18 cellular contexts compared by ENCODE assay signal in genomic region chr15:90084876-90085423, GRCh38. TPM values are rescaled to one million over a fixed set of nuclear protein-coding genes. Genes with fewer than 3 reads are reported as not detected.
DNase-seq lines count a peak whose midpoint lies in the region; ATAC-seq, FAIRE-seq and TF ChIP-seq lines count a peak whose summit lies in the region.
"Had no signal": no experiment of that assay in that cellular context is flagged by ENCODE, and none has a peak within 500 bp of the region (broad histone marks: within the 10 kb centered on the region; RNA-seq: fewer than 3 reads in every experiment).

No MANE protein-coding gene starts in this region.

- H4K20me1 ChIP-seq in K562 (replicated peaks; ENCODE audit: control insufficient read depth, insufficient read depth, low read length), result 0 out of 2 replicates have a peak, but pooled peaks cover 5% of the 10 kb centered on the region

- ATAC-seq in left cardiac atrium (no peak), K562 (no peak), GM19455 (IDR thresholded peaks at IDR 0.05; ENCODE audit: unreplicated experiment) (no peak), HG03469 (IDR thresholded peaks at IDR 0.05; ENCODE audit: unreplicated experiment) (no peak), heart right ventricle (no peak)
- ATAC-seq: Right ventricle myocardium inferior had no signal

- POLR2A ChIA-PET in K562 (lab: Yijun Ruan, JAX), result interaction anchor here (0.7 to 1.5 kb wide), 2 partner anchors 8 to 16 kb away, joined by 3 to 6 read pairs; no protein-coding TSS in a partner anchor

- H3K4me3 ChIP-seq in left ventricle myocardium inferior (no peak overlapping the region), K562 (no peak overlapping the region), muscle layer of colon (ENCODE audit: low read depth in 1 of 2, low read length in 2 of 2) (no peak overlapping the region), heart right ventricle (no peak overlapping the region)

- CTCF ChIA-PET in K562 (lab: Yijun Ruan, JAX; ENCODE audit: low intra/inter-chr PET ratio), result interaction anchor here (2.9 kb wide), 1 partner anchor 186 kb away, joined by 19 read pairs; no protein-coding TSS in a partner anchor

- no peaks in the 10 kb centered on the region for H3K79me2 ChIP-seq in K562 (ENCODE audit: control insufficient read depth, insufficient read depth, low read length)

- DNase-seq in left ventricle myocardium inferior (no peak), left cardiac atrium (no peak), K562 (ENCODE audit: extremely low read depth in 1 of 4, low spot score in 3 of 4) (no peak), heart right ventricle (no peak)
- DNase-seq: Calu3, DMS79, KG1, NCI-H1092 treated with DMSO at 0.1 percent for 48 hours, NCI-H187, NCI-H748 treated with DMSO at 0.1 percent for 48 hours had no signal

- H3K9me1 ChIP-seq in K562 (ENCODE audit: control insufficient read depth, insufficient read depth, low read length), result no peaks in the 10 kb centered on the region

- peak overlapping the region; percentile 38 for H3K27ac ChIP-seq in left ventricle myocardium inferior (replicated peaks)
- H3K27ac ChIP-seq in K562 (ENCODE audit: extremely low read depth, low read depth, low read length), result no peak overlapping the region
- peak overlapping the region; percentile 57 for H3K27ac ChIP-seq in muscle layer of colon (ENCODE audit: low read depth, low read length)
- peak overlapping the region; percentile 65 for H3K27ac ChIP-seq in temporal lobe (ENCODE audit: low read depth, low read length)
- peak overlapping the region in 3 of 10 donors; percentile 25 to 47 (median 31) for H3K27ac ChIP-seq in heart right ventricle
- H3K27ac ChIP-seq: HL-60 had no signal

- intact Hi-C loops in left ventricle myocardium inferior (cut with micrococcal nuclease), result no loop called here
- intact Hi-C loops in left cardiac atrium (cut with DNase I), result loop anchor here in 1 of 2 donors (10.0 kb wide), 1 partner anchor 180 kb away; no protein-coding TSS in a partner anchor
- intact Hi-C loops in K562 (cut with micrococcal nuclease), result loop anchor here (5.0 kb wide), 1 partner anchor 343 kb away; no protein-coding TSS in a partner anchor
- intact Hi-C loops in heart right ventricle (cut with DNase I), result loop anchor here in 4 of 10 donors (10.0 kb wide), 2 partner anchors 320 to 330 kb away; partner anchors contain the start of gene MESP1 (in 3 of the 4)

- H3K36me3 ChIP-seq in left ventricle myocardium inferior (peaks cover 96% of the 10 kb centered on the region), K562 (ENCODE audit: control insufficient read depth, insufficient read depth, low read length) (peaks cover 42% of the 10 kb centered on the region; the same call in 2 of the 3 replicates), muscle layer of colon (ENCODE audit: insufficient read depth, low read length) (peaks cover 59% of the 10 kb centered on the region), heart right ventricle (peaks cover 0 to 100% (median 57%) of the 10 kb centered on the region in 9 donors)

- no peak for TF ChIP-seq POLR2A in K562 (conservative IDR thresholded peaks at IDR 0.05)

- H3K9ac ChIP-seq in K562 (ENCODE audit: insufficient read depth in 1 of 2, low read depth in 2 of 2, low read length in 2 of 2), result peak overlapping the region in 1 of 2 experiments; percentile 38; a peak in 1 of 4 replicates
- no peak overlapping the region for H3K9ac ChIP-seq in muscle layer of colon (ENCODE audit: low read length)

- no peaks in the 10 kb centered on the region for H3K27me3 ChIP-seq in left ventricle myocardium inferior (ENCODE audit: low read depth)
- no peaks in the 10 kb centered on the region for H3K27me3 ChIP-seq in K562 (ENCODE audit: control insufficient read depth in 2 of 2, insufficient read depth in 2 of 2, low read length in 2 of 2)
- H3K27me3 ChIP-seq in muscle layer of colon (ENCODE audit: control insufficient read depth in 1 of 2, insufficient read depth in 2 of 2, low read length in 2 of 2), result no peaks in the 10 kb centered on the region
- H3K27me3 ChIP-seq in heart right ventricle, result no peaks in the 10 kb centered on the region

- H3K9me3 ChIP-seq in left ventricle myocardium inferior (replicated peaks) (no peaks in the 10 kb centered on the region), K562 (replicated peaks; ENCODE audit: control insufficient read depth, insufficient read depth, low read depth, low read length) (no peaks in the 10 kb centered on the region), muscle layer of colon (ENCODE audit: low read length) (no peaks in the 10 kb centered on the region), heart right ventricle (no peaks in the 10 kb centered on the region)

- 89% methylated on average over 15 of the region's 18 CpGs for WGBS in K562 (ENCODE audit: insufficient coverage, low coverage, missing lambda C conversion rate)
- 84 to 95% methylated on average over 18 of the region's 18 CpGs for WGBS in heart right ventricle, 2 donors

- H3K4me2 ChIP-seq in K562 (ENCODE audit: insufficient read depth, low read length), result no peak overlapping the region

- no peak for TF ChIP-seq CTCF in left ventricle myocardium inferior (IDR thresholded peaks at IDR 0.05; ENCODE audit: borderline replicate concordance)
- TF ChIP-seq CTCF in K562 (IDR thresholded peaks at IDR 0.05 in 2 of 3, conservative IDR thresholded peaks at IDR 0.05 in 1 of 3; ENCODE audit: insufficient read depth in 2 of 3, low read depth in 1 of 3, low read length in 3 of 3), result no peak
- TF ChIP-seq CTCF in heart right ventricle (IDR thresholded peaks at IDR 0.05), result no peak

- BruUV-seq in K562 (replicated peaks; lab: Mats Ljungman, UMichigan), result no TSS peak

- TF ChIP-seq EP300 in K562 (IDR thresholded peaks at IDR 0.05; ENCODE audit: low read length), result no peak

- no peak for TF ChIP-seq RAD21 in K562 (CRISPR knock-in tag; conservative IDR thresholded peaks at IDR 0.05 in 1 of 2, IDR thresholded peaks at IDR 0.05 in 1 of 2)

- H2AFZ ChIP-seq in K562 (ENCODE audit: low read depth, low read length), result no peak overlapping the region

- H3K4me1 ChIP-seq in left ventricle myocardium inferior (peaks cover 13% of the 10 kb centered on the region), K562 (replicated peaks in 1 of 2; ENCODE audit: control insufficient read depth in 2 of 2, insufficient read depth in 2 of 2, low read length in 2 of 2) (peaks cover 0 to 24% of the 10 kb centered on the region in 2 experiments; a peak in 2 of 5 replicates), muscle layer of colon (ENCODE audit: insufficient read depth, low read length) (peaks cover 48% of the 10 kb centered on the region), heart right ventricle (peaks cover 0 to 19% (median 0%) of the 10 kb centered on the region in 9 donors)

- FAIRE-seq in K562 (lab: Jason Lieb, UNC), result no peak
- FAIRE-seq: G401.6, GM19239 had no signal

- in situ Hi-C loops in K562 (cut with MboI), result loop anchor here (5.0 kb wide), 1 partner anchor 188 kb away; no protein-coding TSS in a partner anchor

TF ChIP-seq in K562, 482 proteins besides CTCF, POLR2A, EP300 and RAD21:
- TF ChIP-seq POLR2G (IDR thresholded peaks at IDR 0.05; ENCODE audit: low read depth, low read length) (0 out of 2 replicates have a peak, but pooled peaks have one; percentile 53), ZNF668 (CRISPR knock-in tag; IDR thresholded peaks at IDR 0.05) (no peak)

RNA-seq across cellular contexts. Expression of gene IDH2, which starts 17.3 kb away (rescaled TPM):
- 933 TPM for total RNA-seq in left ventricle myocardium inferior
- total RNA-seq in left cardiac atrium, result 100 to 1,000 TPM; 242 to 257 TPM
- 8.3 and 17.4 TPM in 2 replicates for total RNA-seq in K562 (2011; cell fraction: chromatin; rRNA removed; ENCODE audit: low replicate concordance)
- total RNA-seq in K562 (2011; cell fraction: nucleolus; rRNA removed), result 17.3 and 17.6 TPM in 2 replicates
- total RNA-seq in K562 (2011; cell fraction: nucleoplasm; rRNA removed), result 13.9 and 15.0 TPM in 2 replicates
- total RNA-seq in K562 (2014; rRNA removed), result 59.2 and 74.5 TPM in 2 replicates
- 34.2 and 41.2 TPM in 2 replicates for total RNA-seq in K562 (2014; rRNA removed; fragmentation: Illumina TruSeq; extraction: Trizol)
- 72.3 and 72.6 TPM in 2 replicates for total RNA-seq in K562 (2015; rRNA removed; fragmentation: Illumina TruSeq; extraction: Trizol)
- total RNA-seq in K562 (2021), result 76.7 and 80.4 TPM in 2 replicates
- 99.9 and 181 TPM in 2 replicates for polyA plus RNA-seq in K562 (2011; rRNA removed)
- polyA plus RNA-seq in K562 (2011; cell fraction: cytosol; rRNA removed), result 113 and 128 TPM in 2 replicates
- polyA plus RNA-seq in K562 (2011; cell fraction: nucleus; rRNA removed), result 68.2 and 102 TPM in 2 replicates
- 68.8 and 135 TPM in 2 replicates for polyA plus RNA-seq in K562 (2012)
- polyA plus RNA-seq in K562 (2014; fragmentation: Illumina TruSeq; extraction: Trizol), result 83.0 and 84.4 TPM in 2 replicates
- 1 to 10 TPM in 1 of 2 experiments, under 1 TPM in 1; 0.70 to 3.1 TPM for polyA plus RNA-seq in K562 (2014; fragmentation: Nextera tagmentation; extraction: Ambion mirVana)
- polyA plus RNA-seq in K562 (2014; rRNA removed), result 51.1 and 52.3 TPM in 2 replicates
- polyA minus RNA-seq in K562 (2011; rRNA and poly(A)+ RNA removed), result 62.2 and 82.4 TPM in 2 replicates
- 51.4 and 98.5 TPM in 2 replicates for polyA minus RNA-seq in K562 (2011; cell fraction: cytosol; rRNA and poly(A)+ RNA removed)
- 7.0 and 20.3 TPM in 2 replicates for polyA minus RNA-seq in K562 (2011; cell fraction: nucleus; rRNA and poly(A)+ RNA removed)
- 64.4 TPM for total RNA-seq in temporal lobe
- total RNA-seq in heart right ventricle, result 1,000 to 10,000 TPM in 4 of 10 donors, 100 to 1,000 TPM in 6; 731 to 1,135 (median 971) TPM
- 100 to 1,000 TPM; 279 to 401 TPM for polyA plus RNA-seq in heart right ventricle
